In genomic region chr15:70358011-70358819, GRCh38 we compare ENCODE assay signal across 18 cellular contexts.
"Had no signal": no experiment of that assay in that cellular context is flagged by ENCODE, and none has a peak within 500 bp of the region (broad histone marks: within the 10 kb centered on the region; RNA-seq: fewer than 3 reads in every experiment).

No MANE protein-coding gene starts in this region.

- H3K27ac ChIP-seq: breast epithelium, dorsolateral prefrontal cortex, epithelial cell of prostate, foreskin keratinocyte, spleen, uterus had no signal

- H3K27me3 ChIP-seq: breast epithelium, uterus had no signal

- H3K9me3 ChIP-seq: breast epithelium, spleen, uterus had no signal

- H3K27ac Mint-ChIP-seq: activated CD4-positive, alpha-beta T cell treated with anti-CD3 and anti-CD28 coated beads for 36 hours; activated naive CD4-positive, alpha-beta T cell treated with anti-CD3 and anti-CD28 coated beads, Interleukin-2, amount 50 U/mL, for 24 hours; endodermal cell; mesothelial cell of epicardium; nephron progenitor cell; T-helper 2 cell treated with Interferon-gamma antibody and Interleukin-4, amounts not matched to agents 5 μg/mL and 100 μg/mL, for 36 hours had no signal

- H3K4me3 ChIP-seq: breast epithelium, lung, spleen, uterus had no signal

- DNase-seq: activated CD4-positive, alpha-beta T cell treated with anti-CD3 and anti-CD28 coated beads for 36 hours; activated CD4-positive, alpha-beta T cell treated with anti-CD3 and anti-CD28 coated beads, Interleukin-2, amount 50 U/mL, for 48 hours; activated effector memory CD4-positive, alpha-beta T cell treated with anti-CD3 and anti-CD28 coated beads, Interleukin-2, amount 50 U/mL, for 16 hours; activated T-cell treated with anti-CD3 and anti-CD28 coated beads, Interleukin-2, amount 50 U/mL, for 48 hours; dorsolateral prefrontal cortex; foreskin keratinocyte; hippocampal formation; nephron progenitor cell; spleen; stimulated activated naive CD4-positive, alpha-beta T cell; uterus had no signal

- H3K4me3 Mint-ChIP-seq: activated CD4-positive, alpha-beta T cell treated with anti-CD3 and anti-CD28 coated beads for 36 hours; activated naive CD4-positive, alpha-beta T cell treated with anti-CD3 and anti-CD28 coated beads, Interleukin-2, amount 50 U/mL, for 24 hours; endodermal cell; mesothelial cell of epicardium; T-helper 2 cell treated with Interferon-gamma antibody and Interleukin-4, amounts not matched to agents 5 μg/mL and 100 μg/mL, for 36 hours had no signal

- H3K36me3 ChIP-seq: breast epithelium, spleen, uterus had no signal

- H3K9me3 Mint-ChIP-seq: activated naive CD4-positive, alpha-beta T cell treated with anti-CD3 and anti-CD28 coated beads, Interleukin-2, amount 50 U/mL, for 24 hours; endodermal cell; mesothelial cell of epicardium; nephron progenitor cell; T-helper 2 cell treated with Interferon-gamma antibody and Interleukin-4, amounts not matched to agents 5 μg/mL and 100 μg/mL, for 36 hours had no signal

- H3K4me1 Mint-ChIP-seq: activated CD4-positive, alpha-beta T cell treated with anti-CD3 and anti-CD28 coated beads for 36 hours; activated naive CD4-positive, alpha-beta T cell treated with anti-CD3 and anti-CD28 coated beads, Interleukin-2, amount 50 U/mL, for 24 hours had no signal

- H3K36me3 Mint-ChIP-seq: activated naive CD4-positive, alpha-beta T cell treated with anti-CD3 and anti-CD28 coated beads, Interleukin-2, amount 50 U/mL, for 24 hours; mesothelial cell of epicardium had no signal

- H3K27me3 Mint-ChIP-seq: activated CD4-positive, alpha-beta T cell treated with anti-CD3 and anti-CD28 coated beads for 36 hours had no signal

- H3K4me1 ChIP-seq: breast epithelium, foreskin keratinocyte, spleen, uterus had no signal
